ENCODE assay signal across 1 cellular context in the genomic region with DNA sequence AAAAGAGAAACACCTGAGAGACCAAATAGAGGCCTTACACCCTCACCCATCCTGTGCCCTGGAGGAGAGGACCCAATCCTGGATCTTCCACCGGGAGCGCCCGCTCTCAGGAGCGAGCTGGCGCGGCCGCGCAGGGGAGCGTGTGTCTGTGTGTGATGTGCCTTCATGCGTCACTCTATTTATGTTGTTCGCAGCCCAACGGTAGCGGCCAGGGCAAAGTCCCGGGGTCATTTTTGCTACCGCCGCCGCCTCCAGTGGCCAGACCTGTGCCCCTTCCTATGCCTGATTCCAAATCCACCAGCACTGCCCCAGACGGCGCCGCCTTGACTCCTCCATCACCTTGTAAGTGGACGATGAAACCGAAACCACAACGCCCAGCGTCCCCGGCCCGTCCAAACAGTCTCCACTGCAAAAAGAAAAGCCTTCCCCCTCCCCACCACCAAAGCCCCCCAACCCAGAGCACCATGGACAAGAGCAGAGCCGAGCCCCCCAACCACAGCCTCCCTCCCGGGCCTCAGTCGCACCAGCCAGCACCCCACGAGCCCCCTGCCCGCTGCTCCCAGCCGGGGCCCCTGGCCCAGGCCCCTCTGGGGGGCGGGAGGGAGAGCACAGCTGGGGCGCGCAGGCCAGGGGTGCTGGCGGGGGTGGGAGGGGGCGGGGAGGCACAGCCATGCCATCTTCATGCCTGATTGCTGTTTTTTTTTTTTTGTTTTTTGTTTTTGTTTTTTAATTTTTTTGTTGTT.
TF ChIP-seq lines count a peak whose summit lies in the region.

No MANE protein-coding gene starts in this region.

TF ChIP-seq in GM23338, 12 proteins besides CTCF, POLR2A, EP300 and RAD21 (continued from another document):
- TF ChIP-seq ZNF462 (CRISPR knock-in tag; IDR thresholded peaks at IDR 0.05) (no peak), CREB1 (CRISPR knock-in tag; IDR thresholded peaks at IDR 0.05; ENCODE audit: low read depth) (no peak), ZNF331 (CRISPR knock-in tag; IDR thresholded peaks at IDR 0.05; ENCODE audit: low read depth) (no peak), STAT1 (IDR thresholded peaks at IDR 0.05; ENCODE audit: unreplicated experiment) (no peak), POLR2AphosphoS5 (IDR thresholded peaks at IDR 0.05; ENCODE audit: low read depth) (no peak), EZH2 (IDR thresholded peaks at IDR 0.05; ENCODE audit: low read depth, unreplicated experiment) (no peak), ZNF114 (CRISPR knock-in tag; IDR thresholded peaks at IDR 0.05) (no peak), REST (IDR thresholded peaks at IDR 0.05; ENCODE audit: unreplicated experiment) (no peak), JUNB (IDR thresholded peaks at IDR 0.05; ENCODE audit: unreplicated experiment) (no peak)
- TF ChIP-seq, protein P1, sequence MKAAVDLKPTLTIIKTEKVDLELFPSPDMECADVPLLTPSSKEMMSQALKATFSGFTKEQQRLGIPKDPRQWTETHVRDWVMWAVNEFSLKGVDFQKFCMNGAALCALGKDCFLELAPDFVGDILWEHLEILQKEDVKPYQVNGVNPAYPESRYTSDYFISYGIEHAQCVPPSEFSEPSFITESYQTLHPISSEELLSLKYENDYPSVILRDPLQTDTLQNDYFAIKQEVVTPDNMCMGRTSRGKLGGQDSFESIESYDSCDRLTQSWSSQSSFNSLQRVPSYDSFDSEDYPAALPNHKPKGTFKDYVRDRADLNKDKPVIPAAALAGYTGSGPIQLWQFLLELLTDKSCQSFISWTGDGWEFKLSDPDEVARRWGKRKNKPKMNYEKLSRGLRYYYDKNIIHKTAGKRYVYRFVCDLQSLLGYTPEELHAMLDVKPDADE (IDR thresholded peaks at IDR 0.05) = no peak
TF ChIP-seq in GM23338: peak in this region for 0.
